Comparison of ENCODE assay signal across 8 cellular contexts in genomic region chr13:80721689-80722088, GRCh38.
"Had no signal": no experiment of that assay in that cellular context is flagged by ENCODE, and none has a peak within 500 bp of the region (broad histone marks: within the 10 kb centered on the region; RNA-seq: fewer than 3 reads in every experiment).

No MANE protein-coding gene starts in this region.

- H3K4me3 ChIP-seq: GM12878 had no signal

- FAIRE-seq: G401.6, GM12878, GM12891, GM12892, GM18507, GM19239 had no signal

- DNase-seq: GDM1, GF-D8 had no signal

- ATAC-seq: GM12878 had no signal
